ENCODE assay signal across 31 cellular contexts in the genomic region with DNA sequence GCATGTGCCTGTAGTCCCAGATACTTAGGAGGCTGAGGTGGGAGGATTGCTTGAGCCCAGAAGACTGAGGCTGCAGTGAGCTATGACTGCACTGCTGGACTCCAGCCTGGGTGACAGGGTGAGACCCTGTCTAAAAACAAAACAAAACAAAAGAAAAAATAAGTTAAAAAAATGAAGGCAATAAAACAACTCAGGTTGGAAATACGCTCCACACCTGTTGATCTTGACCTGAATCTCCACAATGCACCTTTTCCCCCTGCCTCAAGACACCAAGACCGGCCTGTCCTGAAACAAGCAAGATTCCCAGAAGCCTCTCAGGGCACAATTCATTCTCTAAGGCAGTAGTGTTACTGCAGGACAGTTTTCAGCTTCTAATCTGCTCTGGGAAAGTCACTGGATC. TPM values are rescaled to one million over a fixed set of nuclear protein-coding genes. Genes with fewer than 3 reads are reported as not detected.
"Had no signal": no experiment of that assay in that cellular context is flagged by ENCODE, and none has a peak within 500 bp of the region (broad histone marks: within the 10 kb centered on the region; RNA-seq: fewer than 3 reads in every experiment).

No MANE protein-coding gene starts in this region.

- H3K4me2 ChIP-seq: KMS-11 had no signal

- H3K9me3 ChIP-seq: ascending aorta, body of pancreas, MG63 had no signal

- DNase-seq: activated B cell treated with CpG ODN at 0.5 μM for 24 hours; activated CD4-positive, alpha-beta memory T cell treated with anti-CD3 and anti-CD28 coated beads for 36 hours; activated CD4-positive, alpha-beta T cell treated with anti-CD3 and anti-CD28 coated beads for 1 hour; activated CD4-positive, alpha-beta T cell treated with anti-CD3 and anti-CD28 coated beads, Interleukin-2, amount 10 ng/mL, durations not matched to agents 24 days and 14 days; activated CD8-positive, alpha-beta memory T cell treated with anti-CD3 and anti-CD28 coated beads for 24 hours; activated effector memory CD4-positive, alpha-beta T cell treated with anti-CD3 and anti-CD28 coated beads, Interleukin-2, amount 50 U/mL, for 16 hours; activated naive CD4-positive, alpha-beta T cell treated with Interleukin-2 at 50 U/mL for 16 hours; activated naive CD8-positive, alpha-beta T cell treated with anti-CD3 and anti-CD28 coated beads, Interleukin-2, amount 50 U/mL, for 24 hours; activated T-cell treated with anti-CD3 and anti-CD28 coated beads, Interleukin-2, amount 50 U/mL, for 4 hours; amniotic stem cell; body of pancreas; MG63; MV-4-11; NCI-H1092 treated with DMSO at 0.1 percent for 48 hours; NCI-H1417 treated with DMSO at 0.1 percent for 48 hours; NCI-H1694 treated with DMSO at 0.1 percent for 48 hours; NCI-H2029 treated with DMSO at 0.1 percent for 48 hours; NCI-H345; NCI-H510A; NCI-H526 treated with DMSO at 0.1 percent for 48 hours; NCI-H82; OCI-M1; SHP77; T-helper 9 cell had no signal

- H3K4me1 Mint-ChIP-seq: activated B cell treated with CpG ODN at 0.5 μM for 24 hours; activated CD4-positive, alpha-beta T cell treated with anti-CD3 and anti-CD28 coated beads, Interleukin-2, amount 10 ng/mL, durations not matched to agents 24 days and 14 days; activated naive CD8-positive, alpha-beta T cell treated with anti-CD3 and anti-CD28 coated beads, Interleukin-2, amount 50 U/mL, for 24 hours had no signal

- ATAC-seq: activated naive CD4-positive, alpha-beta T cell treated with anti-CD3 and anti-CD28 coated beads, Interleukin-2, amount 50 U/mL, for 72 hours; activated naive CD8-positive, alpha-beta T cell treated with anti-CD3 and anti-CD28 coated beads, Interleukin-2, amount 50 U/mL, for 24 hours; activated T-cell treated with anti-CD3 and anti-CD28 coated beads, Interleukin-2, amount 50 U/mL, for 4 hours; body of pancreas; HepG2; Panc1 had no signal

- H3K36me3 ChIP-seq: MG63 had no signal

- H3K27me3 ChIP-seq: ascending aorta, body of pancreas, MG63 had no signal

- H3K4me3 ChIP-seq: ascending aorta, body of pancreas, MG63 had no signal

- H3K9me3 Mint-ChIP-seq: activated B cell treated with CpG ODN at 0.5 μM for 24 hours; activated CD4-positive, alpha-beta memory T cell treated with anti-CD3 and anti-CD28 coated beads for 36 hours; activated CD4-positive, alpha-beta T cell treated with anti-CD3 and anti-CD28 coated beads, Interleukin-2, amount 10 ng/mL, durations not matched to agents 24 days and 14 days; activated naive CD4-positive, alpha-beta T cell treated with anti-CD3 and anti-CD28 coated beads, Interleukin-2, amount 50 U/mL, for 72 hours; activated naive CD8-positive, alpha-beta T cell treated with anti-CD3 and anti-CD28 coated beads, Interleukin-2, amount 50 U/mL, for 24 hours; activated T-cell treated with anti-CD3 and anti-CD28 coated beads, Interleukin-2, amount 50 U/mL, for 4 hours; T-helper 1 cell treated with Interleukin-12 subunit alpha and Interleukin-12 subunit beta and Interleukin-4 antibody, amounts not matched to agents 30 μg/mL and 1 μg/mL, for 36 hours had no signal

- H3K27me3 Mint-ChIP-seq: activated CD4-positive, alpha-beta memory T cell treated with anti-CD3 and anti-CD28 coated beads for 36 hours; activated naive CD8-positive, alpha-beta T cell treated with anti-CD3 and anti-CD28 coated beads, Interleukin-2, amount 50 U/mL, for 24 hours had no signal

- H3K9ac ChIP-seq: KMS-11 had no signal

- H3K27ac Mint-ChIP-seq: activated B cell treated with CpG ODN at 0.5 μM for 24 hours; activated CD4-positive, alpha-beta memory T cell treated with anti-CD3 and anti-CD28 coated beads for 36 hours; activated CD4-positive, alpha-beta T cell treated with anti-CD3 and anti-CD28 coated beads, Interleukin-2, amount 10 ng/mL, durations not matched to agents 24 days and 14 days; activated naive CD8-positive, alpha-beta T cell treated with anti-CD3 and anti-CD28 coated beads, Interleukin-2, amount 50 U/mL, for 24 hours; T-helper 1 cell treated with Interleukin-12 subunit alpha and Interleukin-12 subunit beta and Interleukin-4 antibody, amounts not matched to agents 30 μg/mL and 1 μg/mL, for 36 hours had no signal

- H3K36me3 Mint-ChIP-seq: activated CD4-positive, alpha-beta memory T cell treated with anti-CD3 and anti-CD28 coated beads for 36 hours; activated naive CD4-positive, alpha-beta T cell treated with anti-CD3 and anti-CD28 coated beads, Interleukin-2, amount 50 U/mL, for 72 hours had no signal

- H3K4me3 Mint-ChIP-seq: activated B cell treated with CpG ODN at 0.5 μM for 24 hours; activated CD4-positive, alpha-beta memory T cell treated with anti-CD3 and anti-CD28 coated beads for 36 hours; activated CD4-positive, alpha-beta T cell treated with anti-CD3 and anti-CD28 coated beads, Interleukin-2, amount 10 ng/mL, durations not matched to agents 24 days and 14 days; activated naive CD8-positive, alpha-beta T cell treated with anti-CD3 and anti-CD28 coated beads, Interleukin-2, amount 50 U/mL, for 24 hours; activated T-cell treated with anti-CD3 and anti-CD28 coated beads, Interleukin-2, amount 50 U/mL, for 4 hours; T-helper 1 cell treated with Interleukin-12 subunit alpha and Interleukin-12 subunit beta and Interleukin-4 antibody, amounts not matched to agents 30 μg/mL and 1 μg/mL, for 36 hours had no signal

- H3K27ac ChIP-seq: ascending aorta, body of pancreas, KMS-11 had no signal

RNA-seq across cellular contexts. Expression of a gene that starts 20.8 kb away (rescaled TPM):
- total RNA-seq: activated T-cell treated with anti-CD3 and anti-CD28 coated beads, Interleukin-2, amount 50 U/mL, for 4 hours; ascending aorta; body of pancreas; SK-MEL-5 had no signal

RNA-seq across cellular contexts. Expression of a gene that starts 35.1 kb away (rescaled TPM):
- total RNA-seq: activated B cell treated with CpG ODN at 0.5 μM for 24 hours; activated CD4-positive, alpha-beta memory T cell treated with anti-CD3 and anti-CD28 coated beads for 36 hours; activated CD4-positive, alpha-beta T cell treated with anti-CD3 and anti-CD28 coated beads, Interleukin-2, amount 10 ng/mL, durations not matched to agents 24 days and 14 days; activated naive CD4-positive, alpha-beta T cell treated with anti-CD3 and anti-CD28 coated beads, Interleukin-2, amount 50 U/mL, for 72 hours; activated T-cell treated with anti-CD3 and anti-CD28 coated beads, Interleukin-2, amount 50 U/mL, for 4 hours; ascending aorta; body of pancreas; HepG2; SK-MEL-5 had no signal

RNA-seq across cellular contexts. Expression of a gene that starts 43.6 kb away (rescaled TPM):
- total RNA-seq: activated CD4-positive, alpha-beta T cell treated with anti-CD3 and anti-CD28 coated beads, Interleukin-2, amount 10 ng/mL, durations not matched to agents 24 days and 14 days; HepG2 had no signal
